Comparison of ENCODE assay signal across 22 cellular contexts in the genomic region with DNA sequence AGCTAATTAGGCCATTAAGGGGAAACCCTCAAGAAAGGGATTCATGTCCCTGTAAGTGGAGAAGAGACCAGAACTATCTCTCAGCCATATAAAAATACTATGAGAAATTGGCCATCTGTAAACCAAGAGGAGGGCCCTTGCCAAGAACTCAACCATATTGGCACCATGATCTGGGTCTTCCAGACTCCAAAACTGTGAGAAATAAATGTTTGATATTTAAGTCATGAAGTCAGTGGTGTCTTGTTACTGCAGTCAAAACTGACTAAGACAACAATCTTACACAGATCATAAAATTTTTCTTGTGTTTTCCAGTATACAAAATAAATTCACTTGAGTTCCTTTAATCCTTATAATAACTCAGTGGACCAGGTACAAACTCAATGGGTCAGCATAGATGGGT.
DNase-seq lines count a peak whose midpoint lies in the region; ATAC-seq and TF ChIP-seq lines count a peak whose summit lies in the region.
"Had no signal": no experiment of that assay in that cellular context is flagged by ENCODE, and none has a peak within 500 bp of the region (broad histone marks: within the 10 kb centered on the region; RNA-seq: fewer than 3 reads in every experiment).

No MANE protein-coding gene starts in this region.

- H3K4me1 ChIP-seq in adipocyte (ENCODE audit: control insufficient read depth, insufficient read depth, low read length) = peaks cover 57% of the 10 kb centered on the region
- H3K4me1 ChIP-seq in skeletal muscle satellite cell (ENCODE audit: control insufficient read depth, insufficient read depth, low read length) = peaks cover 32% of the 10 kb centered on the region
- H3K4me1 ChIP-seq: BE2C had no signal

- no peak for TF ChIP-seq CTCF in HFFc6 (IDR thresholded peaks at IDR 0.05)
- no peak for TF ChIP-seq CTCF in fibroblast of villous mesenchyme (IDR thresholded peaks at IDR 0.05; ENCODE audit: insufficient read depth, low read depth, low read length)

- H3K9me3 Mint-ChIP-seq in HFFc6 = no peaks in the 10 kb centered on the region
- no peaks in the 10 kb centered on the region for H3K9me3 Mint-ChIP-seq in activated naive CD8-positive, alpha-beta T cell treated with anti-CD3 and anti-CD28 coated beads for 36 hours
- H3K9me3 Mint-ChIP-seq: CD14-positive monocyte had no signal

- H3K36me3 ChIP-seq in adipocyte (ENCODE audit: control insufficient read depth, insufficient read depth, low read length, severe bottlenecking) (no peaks in the 10 kb centered on the region), skeletal muscle satellite cell (ENCODE audit: insufficient read depth, low read length) (no peaks in the 10 kb centered on the region)
- H3K36me3 ChIP-seq: BE2C had no signal

- H3K9me3 ChIP-seq in adipocyte (ENCODE audit: control insufficient read depth, low read length) (no peaks in the 10 kb centered on the region), skeletal muscle satellite cell (replicated peaks; ENCODE audit: low read length) (no peaks in the 10 kb centered on the region)
- H3K9me3 ChIP-seq: BE2C had no signal

- H3K27me3 Mint-ChIP-seq in HFFc6 (ENCODE audit: insufficient read depth) = no peaks in the 10 kb centered on the region
- H3K27me3 Mint-ChIP-seq in activated naive CD8-positive, alpha-beta T cell treated with anti-CD3 and anti-CD28 coated beads for 36 hours = no peaks in the 10 kb centered on the region
- H3K27me3 Mint-ChIP-seq: CD8-positive, alpha-beta memory T cell had no signal

- H3K9ac ChIP-seq in adipocyte (ENCODE audit: low read length) (no peak overlapping the region), skeletal muscle satellite cell (ENCODE audit: low read depth, low read length) (peak overlapping the region; percentile 14)

- ATAC-seq in HG03378 (IDR thresholded peaks at IDR 0.05; ENCODE audit: unreplicated experiment) (no peak), HG03097 (IDR thresholded peaks at IDR 0.05; ENCODE audit: low FRiP score, unreplicated experiment) (no peak)

- H3K27ac Mint-ChIP-seq in HFFc6 = 0 out of 2 replicates have a peak overlapping the region, but pooled peaks have one; percentile 63
- H3K27ac Mint-ChIP-seq in activated naive CD8-positive, alpha-beta T cell treated with anti-CD3 and anti-CD28 coated beads for 36 hours = no peak overlapping the region
- H3K27ac Mint-ChIP-seq: CD14-positive monocyte; CD8-positive, alpha-beta memory T cell had no signal

- H3K4me3 ChIP-seq in adipocyte (ENCODE audit: low read length) (no peak overlapping the region), fibroblast of villous mesenchyme (ENCODE audit: low read depth, low read length) (no peak overlapping the region), skeletal muscle satellite cell (ENCODE audit: low read length) (peak overlapping the region; percentile 45)

- no peak overlapping the region for H3K4me3 Mint-ChIP-seq in HFFc6
- H3K4me3 Mint-ChIP-seq in activated naive CD8-positive, alpha-beta T cell treated with anti-CD3 and anti-CD28 coated beads for 36 hours = no peak overlapping the region
- H3K4me3 Mint-ChIP-seq: CD14-positive monocyte; CD8-positive, alpha-beta memory T cell had no signal

- peak overlapping the region; percentile 24 for H3K4me2 ChIP-seq in skeletal muscle satellite cell (ENCODE audit: low read length)

- DNase-seq in HFFc6 (no peak), adipocyte (ENCODE audit: low read depth) (peak; percentile 15), fibroblast of villous mesenchyme (ENCODE audit: low read depth) (peak; percentile 11), NCI-H2081 treated with DMSO at 0.1 percent for 48 hours (lab: John Stamatoyannopoulos, UW) (no peak)
- DNase-seq in activated naive CD8-positive, alpha-beta T cell treated with anti-CD3 and anti-CD28 coated beads for 36 hours = no peak
- DNase-seq: BE2C; CD8-positive, alpha-beta memory T cell; DMS79 treated with DMSO at 0.1 percent for 48 hours; Karpas-422; MV-4-11; NCI-H1105; NCI-H1436 treated with DMSO at 0.1 percent for 48 hours; NCI-H187 treated with DMSO at 0.1 percent for 48 hours; NCI-H2107; NCI-H446 treated with DMSO at 0.1 percent for 48 hours; NCI-H526 treated with DMSO at 0.1 percent for 48 hours; SHP77 treated with DMSO at 0.1 percent for 48 hours; SW 1271 had no signal

- no peaks in the 10 kb centered on the region for H3K36me3 Mint-ChIP-seq in HFFc6 (ENCODE audit: low read depth)
- H3K36me3 Mint-ChIP-seq in activated naive CD8-positive, alpha-beta T cell treated with anti-CD3 and anti-CD28 coated beads for 36 hours = no peaks in the 10 kb centered on the region
- H3K36me3 Mint-ChIP-seq: CD14-positive monocyte; CD8-positive, alpha-beta memory T cell had no signal

- no peaks in the 10 kb centered on the region for H3K27me3 ChIP-seq in adipocyte (replicated peaks; ENCODE audit: control insufficient read depth, insufficient read depth, low read length)
- no peaks in the 10 kb centered on the region for H3K27me3 ChIP-seq in skeletal muscle satellite cell (ENCODE audit: control insufficient read depth, insufficient read depth, low read length)
- H3K27me3 ChIP-seq: BE2C had no signal

- H3K4me1 Mint-ChIP-seq in HFFc6 (ENCODE audit: low read depth) = peaks cover 84% of the 10 kb centered on the region
- no peaks in the 10 kb centered on the region for H3K4me1 Mint-ChIP-seq in activated naive CD8-positive, alpha-beta T cell treated with anti-CD3 and anti-CD28 coated beads for 36 hours
- H3K4me1 Mint-ChIP-seq: CD14-positive monocyte; CD8-positive, alpha-beta memory T cell had no signal

Comparison
In these comparisons a context has a peak if more than half of its experiments do, and no peak if none do; other contexts are left out.
1. DNase-seq: peak in adipocyte (single experiment) and fibroblast of villous mesenchyme (single experiment); none in HFFc6 (single experiment), activated naive CD8-positive, alpha-beta T cell treated with anti-CD3 and anti-CD28 coated beads for 36 hours (single experiment) and NCI-H2081 treated with DMSO at 0.1 percent for 48 hours (single experiment).